ENCODE assay signal across 1 cellular context in genomic region chr1:178534137-178534868, GRCh38.
TF ChIP-seq lines count a peak whose summit lies in the region.

No MANE protein-coding gene starts in this region.

TF ChIP-seq in HepG2, 621 proteins besides CTCF, POLR2A, EP300 and RAD21:
- TF ChIP-seq MED13 (CRISPR knock-in tag; IDR thresholded peaks at IDR 0.05) (no peak), MAFK (conservative IDR thresholded peaks at IDR 0.05 in 1 of 2, IDR thresholded peaks at IDR 0.05 in 1 of 2; ENCODE audit: low read length in 2 of 2) (peak in 1 of 2 experiments; percentile 0; a peak in 1 of 4 replicates), MAFG (CRISPR knock-in tag; IDR thresholded peaks at IDR 0.05) (0 out of 2 replicates have a peak, but pooled peaks have one; percentile 12), MAFF (IDR thresholded peaks at IDR 0.05; ENCODE audit: low read depth, low read length) (0 out of 2 replicates have a peak, but pooled peaks have one; percentile 1)
